In genomic region chr1:78673120-78673519, GRCh38 we compare ENCODE assay signal across 12 cellular contexts. TPM values are rescaled to one million over a fixed set of nuclear protein-coding genes. Genes with fewer than 3 reads are reported as not detected.
DNase-seq lines count a peak whose midpoint lies in the region; ATAC-seq and TF ChIP-seq lines count a peak whose summit lies in the region.
"Had no signal": no experiment of that assay in that cellular context is flagged by ENCODE, and none has a peak within 500 bp of the region (broad histone marks: within the 10 kb centered on the region; RNA-seq: fewer than 3 reads in every experiment).

No MANE protein-coding gene starts in this region.

- DNase-seq in DMS153 (lab: John Stamatoyannopoulos, UW) (peak; percentile 7), DMS153 treated with DMSO at 0.1 percent for 48 hours (lab: John Stamatoyannopoulos, UW; ENCODE audit: unreplicated experiment) (no peak), NT2/D1 (ENCODE audit: low read depth, low spot score) (peak; percentile 27), iPS-NIHi7 (ENCODE audit: extremely low spot score) (peak; percentile 19), PC-3 (no peak), activated gamma-delta T cell treated with Interleukin-2 at 50 U/mL for 16 hours (no peak), suprapubic skin (ENCODE audit: low spot score in 2 of 2) (no peak)
- DNase-seq: 8988T; activated CD8-positive, alpha-beta memory T cell treated with anti-CD3 and anti-CD28 coated beads, Interleukin-2, amount 10 ng/mL, durations not matched to agents 7 days and 5 days had no signal

- TF ChIP-seq EP300 in suprapubic skin (IDR thresholded peaks at IDR 0.05) = no peak

- H4K20me1 ChIP-seq in PC-3 (ENCODE audit: low read length) = no peaks in the 10 kb centered on the region

- TF ChIP-seq POLR2A in suprapubic skin (IDR thresholded peaks at IDR 0.05) = no peak

- H3K9me2 ChIP-seq in PC-3 (replicated peaks; ENCODE audit: low read length) = no peaks in the 10 kb centered on the region

- 93% methylated on average over 5 of the region's 5 CpGs for WGBS in suprapubic skin

- no TSS peak for BruUV-seq in PC-3 (replicated peaks; lab: Mats Ljungman, UMichigan)

- TF ChIP-seq CTCF in GM12872 (IDR thresholded peaks at IDR 0.05; ENCODE audit: insufficient read depth, low read depth, low read length) (peak; percentile 42), PC-3 (conservative IDR thresholded peaks at IDR 0.05; ENCODE audit: low read depth, low read length) (no peak), suprapubic skin (IDR thresholded peaks at IDR 0.05) (no peak)

- H3K9me3 ChIP-seq in NT2/D1 (ENCODE audit: insufficient read depth, low read length) = no peaks in the 10 kb centered on the region
- H3K9me3 ChIP-seq in PC-3 (ENCODE audit: low read length) = no peaks in the 10 kb centered on the region
- H3K9me3 ChIP-seq in suprapubic skin = no peaks in the 10 kb centered on the region
- H3K9me3 ChIP-seq: right atrium auricular region had no signal

- intact Hi-C loops in PC-3 (cut with micrococcal nuclease) = no loop called here

- H3K4me1 ChIP-seq in NT2/D1 (ENCODE audit: insufficient read depth, insufficient read length) = no peaks in the 10 kb centered on the region
- H3K4me1 ChIP-seq in PC-3 (ENCODE audit: insufficient read depth, low read length) = no peaks in the 10 kb centered on the region
- no peaks in the 10 kb centered on the region for H3K4me1 ChIP-seq in suprapubic skin
- H3K4me1 ChIP-seq: right atrium auricular region had no signal

- H3K4me2 ChIP-seq in PC-3 (ENCODE audit: low read length) = no peak overlapping the region

- H3K9ac ChIP-seq in NT2/D1 (ENCODE audit: insufficient read length, low read depth) = no peak overlapping the region
- H3K9ac ChIP-seq in PC-3 (ENCODE audit: low read length) = no peak overlapping the region

- CTCF ChIA-PET in PC-3 (lab: Charles Lee) = no interaction called here

- H3K27ac ChIP-seq in PC-3 (ENCODE audit: low read length) (no peak overlapping the region), suprapubic skin (no peak overlapping the region)
- H3K27ac ChIP-seq: HL-60, right atrium auricular region had no signal

- H3K36me3 ChIP-seq in NT2/D1 (ENCODE audit: insufficient read depth, insufficient read length, low read length) (no peaks in the 10 kb centered on the region), PC-3 (ENCODE audit: low read depth, low read length) (no peaks in the 10 kb centered on the region), suprapubic skin (no peaks in the 10 kb centered on the region)
- H3K36me3 ChIP-seq: right atrium auricular region had no signal

- no peak for ATAC-seq in PC-3
- ATAC-seq: activated CD8-positive, alpha-beta memory T cell treated with anti-CD3 and anti-CD28 coated beads, Interleukin-2, amount 10 ng/mL, durations not matched to agents 7 days and 5 days had no signal

- H3F3A ChIP-seq in PC-3 (ENCODE audit: low read length, unreplicated experiment) = no peaks in the 10 kb centered on the region

- H2AFZ ChIP-seq in PC-3 (ENCODE audit: low read length) = no peak overlapping the region

- H3K27me3 ChIP-seq in NT2/D1 (ENCODE audit: insufficient read depth, insufficient read length) (no peaks in the 10 kb centered on the region), PC-3 (ENCODE audit: low read length) (no peaks in the 10 kb centered on the region), suprapubic skin (no peaks in the 10 kb centered on the region)
- H3K27me3 ChIP-seq: right atrium auricular region had no signal

- H3K4me3 ChIP-seq in NT2/D1 (ENCODE audit: insufficient read length, low read depth) = no peak overlapping the region
- H3K4me3 ChIP-seq in PC-3 (ENCODE audit: low read length) = no peak overlapping the region
- H3K4me3 ChIP-seq in suprapubic skin = no peak overlapping the region
- H3K4me3 ChIP-seq: right atrium auricular region had no signal

- H3K79me2 ChIP-seq in PC-3 (ENCODE audit: low read length) = no peaks in the 10 kb centered on the region

- POLR2A ChIA-PET in PC-3 (lab: Charles Lee; ENCODE audit: unreplicated experiment) = interaction anchor here (0.5 kb wide), 1 partner anchor 14 kb away, joined by 3 read pairs; no protein-coding TSS in a partner anchor

RNA-seq across cellular contexts. Expression of gene IFI44, which starts 23.5 kb away (rescaled TPM):
- total RNA-seq in PC-3 (2014; rRNA removed) (7.1 and 10.4 TPM in 2 replicates), suprapubic skin (1 to 10 TPM; 1.8 to 7.1 (median 2.7) TPM)

RNA-seq across cellular contexts. Expression of gene IFI44L, which starts 52.9 kb away (rescaled TPM):
- 4.1 and 5.5 TPM in 2 replicates for total RNA-seq in PC-3 (2014; rRNA removed)
- 1 to 10 TPM in 3 of 4 donors, under 1 TPM in 1; 0.57 to 4.6 (median 2.2) TPM for total RNA-seq in suprapubic skin

Comparison
In these comparisons a context has a peak if more than half of its experiments do, and no peak if none do; other contexts are left out.
1. DNase-seq: peak in DMS153 (single experiment), NT2/D1 (single experiment) and iPS-NIHi7 (single experiment); none in DMS153 treated with DMSO at 0.1 percent for 48 hours (single experiment), PC-3 (single experiment), activated gamma-delta T cell treated with Interleukin-2 at 50 U/mL for 16 hours (single experiment) and suprapubic skin (0 of 2).